ENCODE assay signal across 19 cellular contexts in genomic region chr20:35398660-35399144, GRCh38. TPM values are rescaled to one million over a fixed set of nuclear protein-coding genes. Genes with fewer than 3 reads are reported as not detected.
A peak's percentile ranks its signal among the peaks of the same experiment; 100 is the strongest.
DNase-seq lines count a peak whose midpoint lies in the region; ATAC-seq and TF ChIP-seq lines count a peak whose summit lies in the region.
"Had no signal": no experiment of that assay in that cellular context is flagged by ENCODE, and none has a peak within 500 bp of the region (broad histone marks: within the 10 kb centered on the region; RNA-seq: fewer than 3 reads in every experiment).

No MANE protein-coding gene starts in this region.

- H3K4me1 Mint-ChIP-seq in osteocyte (ENCODE audit: unreplicated experiment): peaks cover 55% of the 10 kb centered on the region
- H3K4me1 Mint-ChIP-seq in Calu3 (ENCODE audit: low read depth, unreplicated experiment): peaks cover 16% of the 10 kb centered on the region
- H3K4me1 Mint-ChIP-seq: endodermal cell had no signal

- no peak for ATAC-seq in GM21529 (IDR thresholded peaks at IDR 0.05; ENCODE audit: unreplicated experiment)
- ATAC-seq: left lung had no signal

- no peaks in the 10 kb centered on the region for H3K36me3 ChIP-seq in adrenal gland (replicated peaks in 1 of 2)

- H3K27ac Mint-ChIP-seq in osteocyte (ENCODE audit: unreplicated experiment) (peak overlapping the region; percentile 88), Calu3 (ENCODE audit: unreplicated experiment) (no peak overlapping the region)
- H3K27ac Mint-ChIP-seq: endodermal cell had no signal

- H3K9me3 Mint-ChIP-seq in osteocyte (ENCODE audit: unreplicated experiment) (no peaks in the 10 kb centered on the region), Calu3 (ENCODE audit: low read depth, unreplicated experiment) (no peaks in the 10 kb centered on the region)

- peaks cover 23 to 47% of the 10 kb centered on the region in 2 donors for H3K4me1 ChIP-seq in adrenal gland (replicated peaks in 1 of 2)

- BruUV-seq in Calu3 (replicated peaks; lab: Mats Ljungman, UMichigan): no TSS peak

- TF ChIP-seq CTCF in adrenal gland (IDR thresholded peaks at IDR 0.05) (no peak), fibroblast of pulmonary artery (IDR thresholded peaks at IDR 0.05; ENCODE audit: low read length, missing control alignments) (no peak), osteocyte (IDR thresholded peaks at IDR 0.05) (no peak), Calu3 (IDR thresholded peaks at IDR 0.05; ENCODE audit: unreplicated experiment) (no peak)

- no peaks in the 10 kb centered on the region for H3K27me3 ChIP-seq in adrenal gland
- H3K27me3 ChIP-seq: BE2C, hepatocyte, left lung had no signal

- no peak for TF ChIP-seq POLR2A in adrenal gland (IDR thresholded peaks at IDR 0.05)

- CTCF ChIA-PET in Calu3 (lab: Charles Lee): interaction anchor here (0.7 to 0.8 kb wide), 2 partner anchors 9 to 18 kb away, joined by 3 to 8 read pairs; no protein-coding TSS in a partner anchor

- DNase-seq in AG20443 (ENCODE audit: low spot score) (peak; percentile 21), adrenal gland (no peak), fibroblast of pulmonary artery (ENCODE audit: low read depth) (peak; percentile 88), osteocyte (ENCODE audit: extremely low spot score, unreplicated experiment) (no peak), Calu3 (no peak)
- DNase-seq in activated naive CD4-positive, alpha-beta T cell (lab: John Stamatoyannopoulos, UW): no peak
- DNase-seq in activated CD4-positive, alpha-beta T cell treated with anti-CD3 and anti-CD28 coated beads for 48 hours: no peak
- DNase-seq: activated CD8-positive, alpha-beta memory T cell treated with anti-CD3 and anti-CD28 coated beads for 24 hours; activated effector memory CD4-positive, alpha-beta T cell treated with anti-CD3 and anti-CD28 coated beads, Interleukin-2, amount 50 U/mL, for 16 hours; BE2C; endodermal cell; left lung; NCI-H1694; right cardiac atrium; stimulated activated CD4-positive, alpha-beta T cell treated with anti-CD3 and anti-CD28 coated beads, Interleukin-4, amount 100 ng/mL, for 4 hours had no signal

- H3K9me3 ChIP-seq in adrenal gland (replicated peaks in 1 of 3): no peaks in the 10 kb centered on the region
- H3K9me3 ChIP-seq: BE2C, left lung had no signal

- H3K36me3 Mint-ChIP-seq in osteocyte (ENCODE audit: unreplicated experiment) (peaks cover 2% of the 10 kb centered on the region), Calu3 (ENCODE audit: insufficient read depth, unreplicated experiment) (peaks cover 11% of the 10 kb centered on the region)

- H3K4me3 ChIP-seq in adrenal gland (no peak overlapping the region), fibroblast of pulmonary artery (replicated peaks; ENCODE audit: low read depth, low read length) (no peak overlapping the region)
- H3K4me3 ChIP-seq: hepatocyte, left lung had no signal

- intact Hi-C loops in adrenal gland (cut with DNase I) (no loop called here), Calu3 (cut with micrococcal nuclease; ENCODE audit: unreplicated experiment) (no loop called here)

- H3K4me3 Mint-ChIP-seq in osteocyte (ENCODE audit: unreplicated experiment) (peak overlapping the region; percentile 22), Calu3 (ENCODE audit: low read depth, unreplicated experiment) (no peak overlapping the region)
- H3K4me3 Mint-ChIP-seq: endodermal cell had no signal

- peak overlapping the region in 4 of 5 donors; percentile 33 to 73 (median 66) for H3K27ac ChIP-seq in adrenal gland
- H3K27ac ChIP-seq: hepatocyte, left lung had no signal

- H3K27me3 Mint-ChIP-seq in osteocyte (ENCODE audit: unreplicated experiment): no peaks in the 10 kb centered on the region
- no peaks in the 10 kb centered on the region for H3K27me3 Mint-ChIP-seq in Calu3 (ENCODE audit: unreplicated experiment)

- 29 to 32% (median 30%) methylated on average over 3 of the region's 3 CpGs for WGBS in adrenal gland, 4 donors

RNA-seq across cellular contexts. Expression of gene UQCC1, which starts 13.1 kb away (rescaled TPM):
- 100 to 1,000 TPM in 1 of 8 donors, 10 to 100 TPM in 7; 37.2 to 100 (median 83.7) TPM for total RNA-seq in adrenal gland
- polyA plus RNA-seq in adrenal gland: 10 to 100 TPM; 31.0 to 60.1 (median 35.3) TPM
- total RNA-seq in osteocyte: 41.1 and 42.2 TPM in 2 replicates
- total RNA-seq in Calu3 (2022): 70.4 and 75.9 TPM in 2 replicates

RNA-seq across cellular contexts. Expression of gene GDF5, which starts 39.3 kb away (rescaled TPM):
- total RNA-seq in adrenal gland (under 1 TPM in 4 of 8 donors, not detected in 4; 0.16 to 0.28 (median 0.21) TPM), osteocyte (4.7 and 6.3 TPM in 2 replicates), Calu3 (2022) (not detected in 2 replicates)
- polyA plus RNA-seq in adrenal gland: under 1 TPM in 2 of 3 donors, not detected in 1; 0.13 to 0.16 TPM
- total RNA-seq: endodermal cell, NCI-H460 had no signal
- polyA plus RNA-seq: neural cell had no signal

RNA-seq across cellular contexts. Expression of gene CEP250, which starts 56.7 kb away (rescaled TPM):
- total RNA-seq in adrenal gland: 10 to 100 TPM; 23.5 to 36.9 (median 27.3) TPM
- 10 to 100 TPM; 12.6 to 49.8 (median 15.2) TPM for polyA plus RNA-seq in adrenal gland
- 57.1 and 58.5 TPM in 2 replicates for total RNA-seq in osteocyte
- 49.0 and 61.0 TPM in 2 replicates for total RNA-seq in Calu3 (2022)

Comparison
In these comparisons a context has a peak if more than half of its experiments do, and no peak if none do; other contexts are left out.
1. DNase-seq: peak in AG20443 (single experiment) and fibroblast of pulmonary artery (single experiment); none in adrenal gland (0 of 7), osteocyte (single experiment), Calu3 (single experiment), activated naive CD4-positive, alpha-beta T cell (0 of 4) and activated CD4-positive, alpha-beta T cell treated with anti-CD3 and anti-CD28 coated beads for 48 hours (single experiment).